13 cellular contexts compared by ENCODE assay signal in genomic region chr1:84693009-84693408, GRCh38. TPM values are rescaled to one million over a fixed set of nuclear protein-coding genes. Genes with fewer than 3 reads are reported as not detected.
DNase-seq lines count a peak whose midpoint lies in the region; ATAC-seq and TF ChIP-seq lines count a peak whose summit lies in the region.
"Had no signal": no experiment of that assay in that cellular context is flagged by ENCODE, and none has a peak within 500 bp of the region (broad histone marks: within the 10 kb centered on the region; RNA-seq: fewer than 3 reads in every experiment).

No MANE protein-coding gene starts in this region.

- peak; percentile 37 for TF ChIP-seq POLR2A in erythroblast (IDR thresholded peaks at IDR 0.05; ENCODE audit: low read length)
- no peak for TF ChIP-seq POLR2A in stomach (IDR thresholded peaks at IDR 0.05)

- H3K36me3 ChIP-seq in stomach (no peaks in the 10 kb centered on the region), HAP-1 (replicated peaks) (no peaks in the 10 kb centered on the region)
- H3K36me3 ChIP-seq: cardiac muscle cell had no signal

- WGBS in stomach, 5 donors = 54 to 69% (median 67%) methylated on average over 2 of the region's 2 CpGs

- TF ChIP-seq EP300 in stomach (IDR thresholded peaks at IDR 0.05) = no peak

- H3K4me1 ChIP-seq in stomach = peaks cover 3 to 43% (median 25%) of the 10 kb centered on the region in 4 donors
- H3K4me1 ChIP-seq in HAP-1 = peaks cover 21% of the 10 kb centered on the region

- DNase-seq in activated naive CD4-positive, alpha-beta T cell treated with anti-CD3 and anti-CD28 coated beads for 36 hours = no peak
- no peak for DNase-seq in activated naive CD4-positive, alpha-beta T cell treated with anti-CD3 and anti-CD28 coated beads, Interleukin-2, amount 50 U/mL, for 16 hours
- no peak for DNase-seq in T-helper 17 cell
- DNase-seq in erythroblast (lab: John Stamatoyannopoulos, UW) = peak; percentile 66 to 75
- DNase-seq in stomach = no peak
- DNase-seq in HAP-1 (ENCODE audit: low spot score in 2 of 2) = no peak
- DNase-seq in NCI-H2171 (lab: John Stamatoyannopoulos, UW) = no peak
- no peak for DNase-seq in superior temporal gyrus (ENCODE audit: extremely low spot score)
- DNase-seq: activated CD4-positive, alpha-beta T cell treated with anti-CD3 and anti-CD28 coated beads for 48 hours; NCI-H1694 treated with DMSO at 0.1 percent for 48 hours; trophoblast cell had no signal

- no peak for ATAC-seq in T-helper 17 cell

- TF ChIP-seq CTCF in stomach (IDR thresholded peaks at IDR 0.05) = no peak

- intact Hi-C loops in activated naive CD4-positive, alpha-beta T cell treated with anti-CD3 and anti-CD28 coated beads for 36 hours (cut with micrococcal nuclease) = loop anchor here (1.0 to 10.0 kb wide), 4 partner anchors 584 to 1702 kb away; partner anchors contain the start of genes BCL10, ODF2L and ZNHIT6
- intact Hi-C loops in stomach (cut with DNase I; ENCODE audit: low total_unique reads) = no loop called here

- H3K4me3 Mint-ChIP-seq in activated naive CD4-positive, alpha-beta T cell treated with anti-CD3 and anti-CD28 coated beads for 36 hours = peak overlapping the region; percentile 68
- peak overlapping the region; percentile 83 for H3K4me3 Mint-ChIP-seq in T-helper 17 cell

- H3K27me3 ChIP-seq in stomach = no peaks in the 10 kb centered on the region
- H3K27me3 ChIP-seq in HAP-1 (ENCODE audit: low read depth) = no peaks in the 10 kb centered on the region
- H3K27me3 ChIP-seq: cardiac muscle cell had no signal

- in situ Hi-C loops in HAP-1 (cut with MboI; ENCODE audit: low sequenced_read_pairs) = no loop called here

- H3K4me3 ChIP-seq in stomach (no peak overlapping the region), HAP-1 (no peak overlapping the region)
- H3K4me3 ChIP-seq: cardiac muscle cell had no signal

- H3K27ac ChIP-seq in stomach = peak overlapping the region in 3 of 5 donors; percentile 1 to 18 (median 3)
- H3K27ac ChIP-seq: cardiac muscle cell had no signal

- H3K9me3 Mint-ChIP-seq in activated naive CD4-positive, alpha-beta T cell treated with anti-CD3 and anti-CD28 coated beads for 36 hours = no peaks in the 10 kb centered on the region

- no peaks in the 10 kb centered on the region for H3K9me3 ChIP-seq in T-helper 17 cell (ENCODE audit: control insufficient read depth, low read length, poor library complexity, severe bottlenecking)
- H3K9me3 ChIP-seq in stomach = no peaks in the 10 kb centered on the region
- no peaks in the 10 kb centered on the region for H3K9me3 ChIP-seq in HAP-1

- H3K27me3 Mint-ChIP-seq in activated naive CD4-positive, alpha-beta T cell treated with anti-CD3 and anti-CD28 coated beads for 36 hours (ENCODE audit: low read depth) = peaks cover 3% of the 10 kb centered on the region
- H3K27me3 Mint-ChIP-seq in T-helper 17 cell = peaks cover 8% of the 10 kb centered on the region

- no peaks in the 10 kb centered on the region for H3K36me3 Mint-ChIP-seq in activated naive CD4-positive, alpha-beta T cell treated with anti-CD3 and anti-CD28 coated beads for 36 hours (ENCODE audit: low read depth)
- peaks cover 2% of the 10 kb centered on the region for H3K36me3 Mint-ChIP-seq in T-helper 17 cell (ENCODE audit: low read depth)

- H3K4me1 Mint-ChIP-seq in activated naive CD4-positive, alpha-beta T cell treated with anti-CD3 and anti-CD28 coated beads for 36 hours (ENCODE audit: low read depth) = peaks cover 40% of the 10 kb centered on the region
- peaks cover 39% of the 10 kb centered on the region for H3K4me1 Mint-ChIP-seq in T-helper 17 cell

- CTCF ChIA-PET in activated naive CD4-positive, alpha-beta T cell treated with anti-CD3 and anti-CD28 coated beads for 36 hours (lab: Charles Lee) = interaction anchor here (0.7 to 2.5 kb wide), 3 partner anchors 25 to 73 kb away, joined by 3 to 8 read pairs (median 3); no protein-coding TSS in a partner anchor

- peak overlapping the region; percentile 71 for H3K27ac Mint-ChIP-seq in activated naive CD4-positive, alpha-beta T cell treated with anti-CD3 and anti-CD28 coated beads for 36 hours
- peak overlapping the region; percentile 84 for H3K27ac Mint-ChIP-seq in T-helper 17 cell
- H3K27ac Mint-ChIP-seq: progenitor cell of endocrine pancreas had no signal

RNA-seq across cellular contexts. Expression of gene SSX2IP, which starts 2.7 kb away (rescaled TPM):
- total RNA-seq in activated naive CD4-positive, alpha-beta T cell treated with anti-CD3 and anti-CD28 coated beads for 36 hours = 10 to 100 TPM; 11.9 to 12.6 TPM
- 10 to 100 TPM in 1 of 2 donors, 1 to 10 TPM in 1; 6.6 to 17.2 TPM for total RNA-seq in T-helper 17 cell
- 10 to 100 TPM in 4 of 5 donors, 1 to 10 TPM in 1; 4.9 to 24.5 (median 17.4) TPM for total RNA-seq in stomach
- 1 to 10 TPM; 2.6 to 4.4 (median 3.4) TPM for polyA plus RNA-seq in stomach

Comparison
In these comparisons a context has a peak if more than half of its experiments do, and no peak if none do; other contexts are left out.
1. DNase-seq: peak in erythroblast (2 of 2); none in activated naive CD4-positive, alpha-beta T cell treated with anti-CD3 and anti-CD28 coated beads for 36 hours (single experiment), activated naive CD4-positive, alpha-beta T cell treated with anti-CD3 and anti-CD28 coated beads, Interleukin-2, amount 50 U/mL, for 16 hours (single experiment), T-helper 17 cell (0 of 3), stomach (single experiment), HAP-1 (0 of 2), NCI-H2171 (single experiment) and superior temporal gyrus (single experiment).